In genomic region chr9:115116620-115117284, GRCh38 we compare ENCODE assay signal across 1 cellular context.
TF ChIP-seq lines count a peak whose summit lies in the region.

No MANE protein-coding gene starts in this region.

TF ChIP-seq in A549, 52 proteins besides CTCF, POLR2A, EP300 and RAD21 (continued from another document):
- TF ChIP-seq REST (IDR thresholded peaks at IDR 0.05) (no peak), ZNF302 (CRISPR knock-in tag; IDR thresholded peaks at IDR 0.05) (no peak), HMGXB4 (CRISPR knock-in tag; IDR thresholded peaks at IDR 0.05; ENCODE audit: borderline replicate concordance) (no peak), CBX8 (IDR thresholded peaks at IDR 0.05) (no peak), PBX3 (IDR thresholded peaks at IDR 0.05) (no peak), EHMT2 (IDR thresholded peaks at IDR 0.05; ENCODE audit: low read depth) (no peak), CEBPB (IDR thresholded peaks at IDR 0.05) (no peak), POLR2AphosphoS2 (conservative IDR thresholded peaks at IDR 0.05; ENCODE audit: low read length) (no peak), GATA3 (IDR thresholded peaks at IDR 0.05; ENCODE audit: borderline replicate concordance) (no peak)
